9 cellular contexts compared by ENCODE assay signal in the genomic region with DNA sequence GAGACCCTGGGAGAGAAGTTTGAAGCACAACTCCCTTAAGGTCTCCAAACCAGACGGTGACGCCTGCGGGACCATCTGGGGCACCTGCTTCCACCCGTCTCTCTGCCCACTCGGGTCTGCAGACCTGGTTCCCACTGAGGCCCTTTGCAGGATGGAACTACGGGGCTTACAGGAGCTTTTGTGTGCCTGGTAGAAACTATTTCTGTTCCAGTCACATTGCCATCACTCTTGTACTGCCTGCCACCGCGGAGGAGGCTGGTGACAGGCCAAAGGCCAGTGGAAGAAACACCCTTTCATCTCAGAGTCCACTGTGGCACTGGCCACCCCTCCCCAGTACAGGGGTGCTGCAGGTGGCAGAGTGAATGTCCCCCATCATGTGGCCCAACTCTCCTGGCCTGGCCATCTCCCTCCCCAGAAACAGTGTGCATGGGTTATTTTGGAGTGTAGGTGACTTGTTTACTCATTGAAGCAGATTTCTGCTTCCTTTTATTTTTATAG. TPM values are rescaled to one million over a fixed set of nuclear protein-coding genes. Genes with fewer than 3 reads are reported as not detected.
DNase-seq lines count a peak whose midpoint lies in the region; ATAC-seq, FAIRE-seq and TF ChIP-seq lines count a peak whose summit lies in the region.
"Had no signal": no experiment of that assay in that cellular context is flagged by ENCODE, and none has a peak within 500 bp of the region (broad histone marks: within the 10 kb centered on the region; RNA-seq: fewer than 3 reads in every experiment).

No MANE protein-coding gene starts in this region.

- H3K4me3 ChIP-seq in HL-60 (replicated peaks; ENCODE audit: insufficient read depth, low read length), result no peak overlapping the region
- no peak overlapping the region for H3K4me3 ChIP-seq in right atrium auricular region
- no peak overlapping the region for H3K4me3 ChIP-seq in kidney (ENCODE audit: low read length in 2 of 2)

- H3K9me3 Mint-ChIP-seq in activated naive CD8-positive, alpha-beta T cell (ENCODE audit: low read depth), result no peaks in the 10 kb centered on the region
- no peaks in the 10 kb centered on the region for H3K9me3 Mint-ChIP-seq in stimulated activated memory B cell treated with anti-CD40 and anti-IgM and Interleukin-4, amounts not matched to agents 10 μg/mL and 1 μg/mL and 100 μg/mL, for 72 hours

- no peak overlapping the region for H3K9ac ChIP-seq in kidney (ENCODE audit: low read length in 2 of 2)

- DNase-seq in HL-60 (ENCODE audit: low read depth in 1 of 2, low spot score in 1 of 2) (no peak), right atrium auricular region (ENCODE audit: low spot score) (no peak), posterior cingulate gyrus (no peak), NCI-H1105 (lab: John Stamatoyannopoulos, UW) (no peak), kidney (no peak)

- intact Hi-C loops in posterior cingulate gyrus (cut with DNase I), result loop anchor here (10.0 kb wide), 1 partner anchor 53 kb away; a partner anchor contains a TSS
- intact Hi-C loops in kidney (cut with DNase I), result no loop called here

- TF ChIP-seq CTCF in HL-60 (IDR thresholded peaks at IDR 0.05; ENCODE audit: insufficient read depth, low read length) (no peak), right atrium auricular region (IDR thresholded peaks at IDR 0.05) (no peak), kidney (IDR thresholded peaks at IDR 0.05; ENCODE audit: borderline replicate concordance, extremely low read depth, insufficient read depth) (no peak)

- H3K36me3 Mint-ChIP-seq in activated naive CD8-positive, alpha-beta T cell, result no peaks in the 10 kb centered on the region
- H3K36me3 Mint-ChIP-seq in stimulated activated memory B cell treated with anti-CD40 and anti-IgM and Interleukin-4, amounts not matched to agents 10 μg/mL and 1 μg/mL and 100 μg/mL, for 72 hours, result no peaks in the 10 kb centered on the region

- H3K27me3 Mint-ChIP-seq in activated naive CD8-positive, alpha-beta T cell, result peaks cover 4% of the 10 kb centered on the region
- H3K27me3 Mint-ChIP-seq in stimulated activated memory B cell treated with anti-CD40 and anti-IgM and Interleukin-4, amounts not matched to agents 10 μg/mL and 1 μg/mL and 100 μg/mL, for 72 hours, result peaks cover 60% of the 10 kb centered on the region

- peaks cover 54% of the 10 kb centered on the region for H3K4me1 Mint-ChIP-seq in activated naive CD8-positive, alpha-beta T cell (ENCODE audit: low read depth)
- peaks cover 33% of the 10 kb centered on the region for H3K4me1 Mint-ChIP-seq in stimulated activated memory B cell treated with anti-CD40 and anti-IgM and Interleukin-4, amounts not matched to agents 10 μg/mL and 1 μg/mL and 100 μg/mL, for 72 hours

- FAIRE-seq in kidney (lab: Jason Lieb, UNC), result no peak

- H3K27me3 ChIP-seq in HL-60 (ENCODE audit: insufficient read depth, poor library complexity, severe bottlenecking) (no peaks in the 10 kb centered on the region), right atrium auricular region (no peaks in the 10 kb centered on the region)

- H3K36me3 ChIP-seq in right atrium auricular region, result peaks cover 12% of the 10 kb centered on the region
- H3K36me3 ChIP-seq in kidney (ENCODE audit: control insufficient read depth in 1 of 2, insufficient read depth in 2 of 2, low read length in 2 of 2), result no peaks in the 10 kb centered on the region

- H3K9me3 ChIP-seq in right atrium auricular region, result no peaks in the 10 kb centered on the region
- H3K9me3 ChIP-seq in kidney (ENCODE audit: control insufficient read depth in 1 of 2, low read length in 2 of 2), result no peaks in the 10 kb centered on the region

- H3K4me3 Mint-ChIP-seq in activated naive CD8-positive, alpha-beta T cell, result peak overlapping the region; percentile 69
- H3K4me3 Mint-ChIP-seq in stimulated activated memory B cell treated with anti-CD40 and anti-IgM and Interleukin-4, amounts not matched to agents 10 μg/mL and 1 μg/mL and 100 μg/mL, for 72 hours, result no peak overlapping the region

- H3K27ac ChIP-seq in HL-60 (replicated peaks) (peak overlapping the region; percentile 39), right atrium auricular region (peak overlapping the region; percentile 60 to 73), kidney (ENCODE audit: low read depth in 2 of 2, low read length in 2 of 2) (no peak overlapping the region)

- H3K4me1 ChIP-seq in right atrium auricular region (peaks cover 0 to 17% of the 10 kb centered on the region in 2 donors), kidney (ENCODE audit: control insufficient read depth in 1 of 2, insufficient read depth in 1 of 2, low read depth in 1 of 2, low read length in 2 of 2) (peaks cover 0 to 5% of the 10 kb centered on the region in 2 donors)

- no peak for ATAC-seq in stimulated activated memory B cell treated with anti-CD40 and anti-IgM and Interleukin-4, amounts not matched to agents 10 μg/mL and 1 μg/mL and 100 μg/mL, for 72 hours
- no peak for ATAC-seq in HG02970 (IDR thresholded peaks at IDR 0.05; ENCODE audit: low FRiP score, unreplicated experiment)

- peak overlapping the region; percentile 90 for H3K27ac Mint-ChIP-seq in activated naive CD8-positive, alpha-beta T cell
- peak overlapping the region; percentile 76 for H3K27ac Mint-ChIP-seq in stimulated activated memory B cell treated with anti-CD40 and anti-IgM and Interleukin-4, amounts not matched to agents 10 μg/mL and 1 μg/mL and 100 μg/mL, for 72 hours

RNA-seq across cellular contexts. Expression of a gene that starts 10.8 kb away (rescaled TPM):
- total RNA-seq in right atrium auricular region (10 to 100 TPM; 28.0 to 40.8 TPM), kidney (9.9 TPM)
- polyA plus RNA-seq in kidney (ENCODE audit: insufficient read depth, low read depth, low replicate concordance), result 3.5 TPM

RNA-seq across cellular contexts. Expression of a gene that starts 16.6 kb away (rescaled TPM):
- total RNA-seq in right atrium auricular region (10 to 100 TPM; 16.1 to 18.8 TPM), kidney (50.4 TPM)
- polyA plus RNA-seq in kidney (ENCODE audit: insufficient read depth, low read depth, low replicate concordance), result 133 TPM

RNA-seq across cellular contexts. Expression of a gene that starts 27.7 kb away (rescaled TPM):
- total RNA-seq in right atrium auricular region (not detected), kidney (0.38 TPM)
- 2.2 TPM for polyA plus RNA-seq in kidney (ENCODE audit: insufficient read depth, low read depth, low replicate concordance)

RNA-seq across cellular contexts. Expression of a gene that starts 42.4 kb away (rescaled TPM):
- total RNA-seq in right atrium auricular region (not detected), kidney (not detected)
- polyA plus RNA-seq in kidney (ENCODE audit: insufficient read depth, low read depth, low replicate concordance), result not detected
- total RNA-seq: progenitor cell of endocrine pancreas had no signal

RNA-seq across cellular contexts. Expression of a gene that starts 52.4 kb away (rescaled TPM):
- total RNA-seq in right atrium auricular region, result 10 to 100 TPM; 10.2 to 15.2 TPM
- total RNA-seq in kidney, result 54.5 TPM
- polyA plus RNA-seq in kidney (ENCODE audit: insufficient read depth, low read depth, low replicate concordance), result 6.9 TPM

Comparison
In these comparisons a context has a peak if more than half of its experiments do, and no peak if none do; other contexts are left out.
1. H3K27ac ChIP-seq: peak in HL-60 (single experiment) and right atrium auricular region (2 of 2); none in kidney (0 of 2).